28 cellular contexts compared by ENCODE assay signal in the genomic region with DNA sequence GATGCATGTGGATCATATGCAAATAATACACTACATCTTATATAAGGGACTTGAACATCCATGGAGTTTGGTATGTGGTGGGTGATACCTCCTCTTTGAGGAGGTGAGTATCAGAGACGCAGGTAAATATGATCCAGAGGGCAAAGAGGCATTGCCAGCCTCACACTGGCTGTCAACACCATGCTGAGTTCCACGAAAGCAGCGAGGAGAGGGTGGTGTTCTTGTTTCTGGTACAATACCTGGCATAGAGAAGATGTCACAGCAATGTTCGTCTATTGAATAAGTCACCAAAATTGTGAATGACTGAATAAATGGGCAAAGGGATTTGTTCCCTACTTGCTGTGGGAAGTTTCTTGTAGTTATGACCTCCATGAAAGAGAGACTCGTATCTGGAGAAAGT.
"Had no signal": no experiment of that assay in that cellular context is flagged by ENCODE, and none has a peak within 500 bp of the region (broad histone marks: within the 10 kb centered on the region; RNA-seq: fewer than 3 reads in every experiment).

No MANE protein-coding gene starts in this region.

- ATAC-seq: effector memory CD8-positive, alpha-beta T cell; esophagus mucosa; foreskin keratinocyte; gastrocnemius medialis; gastroesophageal sphincter; heart left ventricle; heart right ventricle had no signal

- H3K9me3 ChIP-seq: gastrocnemius medialis had no signal

- H3K27ac ChIP-seq: colonic mucosa, coronary artery, dorsolateral prefrontal cortex, epithelial cell of prostate, esophagus muscularis mucosa, esophagus squamous epithelium, foreskin keratinocyte, gastrocnemius medialis, gastroesophageal sphincter, heart left ventricle, heart right ventricle had no signal

- H3K36me3 ChIP-seq: colonic mucosa, esophagus muscularis mucosa, esophagus squamous epithelium, heart left ventricle, heart right ventricle had no signal

- DNase-seq: colonic mucosa; cortex of kidney; dermis blood vessel endothelial cell; dorsolateral prefrontal cortex; effector CD4-positive, alpha-beta T cell; effector CD8-positive, alpha-beta T cell; effector memory CD4-positive, alpha-beta T cell; effector memory CD8-positive, alpha-beta T cell; endodermal cell; erythroblast; esophagus squamous epithelium; foreskin fibroblast; foreskin keratinocyte; foreskin melanocyte; gastrocnemius medialis; glutamatergic neuron; head of caudate nucleus; heart left ventricle; heart right ventricle had no signal

- FAIRE-seq: colon, endometrium, endothelial cell of umbilical vein, frontal cortex had no signal

- H3K4me1 ChIP-seq: colonic mucosa, esophagus muscularis mucosa, esophagus squamous epithelium, foreskin keratinocyte, gastrocnemius medialis, gastroesophageal sphincter had no signal

- H3K27me3 ChIP-seq: colonic mucosa, esophagus muscularis mucosa, foreskin keratinocyte, gastrocnemius medialis, gastroesophageal sphincter, heart left ventricle, heart right ventricle had no signal

- H3K4me3 ChIP-seq: colonic mucosa, coronary artery, dorsolateral prefrontal cortex, esophagus muscularis mucosa, esophagus squamous epithelium, gastrocnemius medialis, gastroesophageal sphincter, heart left ventricle, heart right ventricle had no signal
